In the genomic region with DNA sequence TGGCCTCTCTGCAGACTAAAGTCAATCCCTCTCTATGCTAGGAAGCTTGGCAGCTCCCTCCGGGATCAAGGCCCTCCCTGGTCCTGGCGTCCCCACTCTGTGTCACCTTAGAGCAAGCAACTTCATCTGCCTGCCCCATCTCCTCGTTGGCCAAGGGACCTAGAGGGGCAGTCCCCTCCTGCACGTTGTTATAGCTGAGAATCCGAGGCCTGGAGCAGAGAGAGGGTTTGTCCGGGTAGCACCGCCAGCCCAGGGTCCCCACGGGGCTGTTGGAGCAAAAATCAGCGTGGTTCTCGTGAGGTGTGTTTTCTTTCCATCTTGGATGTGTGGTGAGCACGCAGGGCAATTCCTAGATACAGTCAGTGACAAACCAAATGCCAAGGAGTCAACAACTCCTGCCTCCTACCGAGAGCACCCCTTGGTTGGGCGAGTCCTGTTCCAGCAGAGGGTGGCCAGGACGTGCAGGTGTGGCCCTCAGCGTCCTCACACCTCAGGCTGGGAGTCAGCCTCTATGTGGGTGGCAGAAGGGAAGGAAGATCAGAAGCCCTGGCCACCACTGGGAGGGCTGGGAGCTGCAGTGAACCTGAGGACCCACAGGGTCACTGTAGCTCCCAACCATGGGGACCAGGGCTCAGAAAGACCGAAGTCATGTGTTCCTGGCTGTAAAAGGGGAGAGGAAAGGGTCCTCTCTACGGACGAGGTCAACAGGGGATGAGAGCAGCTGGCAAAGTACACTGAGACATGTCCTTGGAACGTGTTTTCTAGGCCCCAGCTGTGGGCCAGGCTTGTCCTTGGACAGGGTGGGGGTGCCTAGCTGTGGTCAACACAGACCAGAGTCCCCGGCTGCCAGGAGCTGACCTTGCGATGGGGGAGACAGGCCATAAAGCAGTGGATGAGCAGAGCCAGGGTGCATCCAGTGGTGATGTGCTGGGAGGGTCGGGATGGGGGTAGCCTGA, we compare ENCODE assay signal across 1 cellular context.
TF ChIP-seq lines count a peak whose summit lies in the region.

No MANE protein-coding gene starts in this region.

TF ChIP-seq in HepG2, 621 proteins besides CTCF, POLR2A, EP300 and RAD21 (continued from another document and continues in another):
- TF ChIP-seq, protein P1, sequence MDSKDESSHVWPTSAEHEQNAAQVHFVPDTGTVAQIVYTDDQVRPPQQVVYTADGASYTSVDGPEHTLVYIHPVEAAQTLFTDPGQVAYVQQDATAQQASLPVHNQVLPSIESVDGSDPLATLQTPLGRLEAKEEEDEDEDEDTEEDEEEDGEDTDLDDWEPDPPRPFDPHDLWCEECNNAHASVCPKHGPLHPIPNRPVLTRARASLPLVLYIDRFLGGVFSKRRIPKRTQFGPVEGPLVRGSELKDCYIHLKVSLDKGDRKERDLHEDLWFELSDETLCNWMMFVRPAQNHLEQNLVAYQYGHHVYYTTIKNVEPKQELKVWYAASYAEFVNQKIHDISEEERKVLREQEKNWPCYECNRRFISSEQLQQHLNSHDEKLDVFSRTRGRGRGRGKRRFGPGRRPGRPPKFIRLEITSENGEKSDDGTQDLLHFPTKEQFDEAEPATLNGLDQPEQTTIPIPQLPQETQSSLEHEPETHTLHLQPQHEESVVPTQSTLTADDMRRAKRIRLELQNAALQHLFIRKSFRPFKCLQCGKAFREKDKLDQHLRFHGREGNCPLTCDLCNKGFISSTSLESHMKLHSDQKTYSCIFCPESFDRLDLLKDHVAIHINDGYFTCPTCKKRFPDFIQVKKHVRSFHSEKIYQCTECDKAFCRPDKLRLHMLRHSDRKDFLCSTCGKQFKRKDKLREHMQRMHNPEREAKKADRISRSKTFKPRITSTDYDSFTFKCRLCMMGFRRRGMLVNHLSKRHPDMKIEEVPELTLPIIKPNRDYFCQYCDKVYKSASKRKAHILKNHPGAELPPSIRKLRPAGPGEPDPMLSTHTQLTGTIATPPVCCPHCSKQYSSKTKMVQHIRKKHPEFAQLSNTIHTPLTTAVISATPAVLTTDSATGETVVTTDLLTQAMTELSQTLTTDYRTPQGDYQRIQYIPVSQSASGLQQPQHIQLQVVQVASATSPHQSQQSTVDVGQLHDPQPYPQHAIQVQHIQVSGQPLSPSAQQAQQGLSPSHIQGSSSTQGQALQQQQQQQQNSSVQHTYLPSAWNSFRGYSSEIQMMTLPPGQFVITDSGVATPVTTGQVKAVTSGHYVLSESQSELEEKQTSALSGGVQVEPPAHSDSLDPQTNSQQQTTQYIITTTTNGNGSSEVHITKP (CRISPR knock-in tag; IDR thresholded peaks at IDR 0.05; ENCODE audit: low read depth) = peak; percentile 85
- TF ChIP-seq, protein P2, sequence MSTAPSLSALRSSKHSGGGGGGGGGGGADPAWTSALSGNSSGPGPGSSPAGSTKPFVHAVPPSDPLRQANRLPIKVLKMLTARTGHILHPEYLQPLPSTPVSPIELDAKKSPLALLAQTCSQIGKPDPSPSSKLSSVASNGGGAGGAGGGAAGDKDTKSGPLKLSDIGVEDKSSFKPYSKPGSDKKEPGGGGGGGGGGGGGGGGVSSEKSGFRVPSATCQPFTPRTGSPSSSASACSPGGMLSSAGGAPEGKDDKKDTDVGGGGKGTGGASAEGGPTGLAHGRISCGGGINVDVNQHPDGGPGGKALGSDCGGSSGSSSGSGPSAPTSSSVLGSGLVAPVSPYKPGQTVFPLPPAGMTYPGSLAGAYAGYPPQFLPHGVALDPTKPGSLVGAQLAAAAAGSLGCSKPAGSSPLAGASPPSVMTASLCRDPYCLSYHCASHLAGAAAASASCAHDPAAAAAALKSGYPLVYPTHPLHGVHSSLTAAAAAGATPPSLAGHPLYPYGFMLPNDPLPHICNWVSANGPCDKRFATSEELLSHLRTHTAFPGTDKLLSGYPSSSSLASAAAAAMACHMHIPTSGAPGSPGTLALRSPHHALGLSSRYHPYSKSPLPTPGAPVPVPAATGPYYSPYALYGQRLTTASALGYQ (CRISPR knock-in tag; IDR thresholded peaks at IDR 0.05) = peak; percentile 74
- no peak for TF ChIP-seq TCF7L2 (IDR thresholded peaks at IDR 0.05; ENCODE audit: low read depth, low read length)
- TF ChIP-seq ZBTB8A (CRISPR knock-in tag; IDR thresholded peaks at IDR 0.05; ENCODE audit: borderline replicate concordance, low read depth) = no peak
- peak; percentile 59; the same call in 1 of the 2 replicates for TF ChIP-seq WIZ (CRISPR knock-in tag; IDR thresholded peaks at IDR 0.05)
- TF ChIP-seq SETDB1 (CRISPR knock-in tag; IDR thresholded peaks at IDR 0.05; ENCODE audit: borderline replicate concordance) = peak; percentile 90; the same call in 1 of the 2 replicates
- TF ChIP-seq, protein P3, sequence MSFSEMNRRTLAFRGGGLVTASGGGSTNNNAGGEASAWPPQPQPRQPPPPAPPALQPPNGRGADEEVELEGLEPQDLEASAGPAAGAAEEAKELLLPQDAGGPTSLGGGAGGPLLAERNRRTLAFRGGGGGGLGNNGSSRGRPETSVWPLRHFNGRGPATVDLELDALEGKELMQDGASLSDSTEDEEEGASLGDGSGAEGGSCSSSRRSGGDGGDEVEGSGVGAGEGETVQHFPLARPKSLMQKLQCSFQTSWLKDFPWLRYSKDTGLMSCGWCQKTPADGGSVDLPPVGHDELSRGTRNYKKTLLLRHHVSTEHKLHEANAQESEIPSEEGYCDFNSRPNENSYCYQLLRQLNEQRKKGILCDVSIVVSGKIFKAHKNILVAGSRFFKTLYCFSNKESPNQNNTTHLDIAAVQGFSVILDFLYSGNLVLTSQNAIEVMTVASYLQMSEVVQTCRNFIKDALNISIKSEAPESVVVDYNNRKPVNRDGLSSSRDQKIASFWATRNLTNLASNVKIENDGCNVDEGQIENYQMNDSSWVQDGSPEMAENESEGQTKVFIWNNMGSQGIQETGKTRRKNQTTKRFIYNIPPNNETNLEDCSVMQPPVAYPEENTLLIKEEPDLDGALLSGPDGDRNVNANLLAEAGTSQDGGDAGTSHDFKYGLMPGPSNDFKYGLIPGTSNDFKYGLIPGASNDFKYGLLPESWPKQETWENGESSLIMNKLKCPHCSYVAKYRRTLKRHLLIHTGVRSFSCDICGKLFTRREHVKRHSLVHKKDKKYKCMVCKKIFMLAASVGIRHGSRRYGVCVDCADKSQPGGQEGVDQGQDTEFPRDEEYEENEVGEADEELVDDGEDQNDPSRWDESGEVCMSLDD (CRISPR knock-in tag; IDR thresholded peaks at IDR 0.05; ENCODE audit: borderline replicate concordance) = peak; percentile 68; the same call in 1 of the 2 replicates
- TF ChIP-seq HCFC1 (IDR thresholded peaks at IDR 0.05; ENCODE audit: low read depth, low read length) = no peak
- TF ChIP-seq, protein P4, sequence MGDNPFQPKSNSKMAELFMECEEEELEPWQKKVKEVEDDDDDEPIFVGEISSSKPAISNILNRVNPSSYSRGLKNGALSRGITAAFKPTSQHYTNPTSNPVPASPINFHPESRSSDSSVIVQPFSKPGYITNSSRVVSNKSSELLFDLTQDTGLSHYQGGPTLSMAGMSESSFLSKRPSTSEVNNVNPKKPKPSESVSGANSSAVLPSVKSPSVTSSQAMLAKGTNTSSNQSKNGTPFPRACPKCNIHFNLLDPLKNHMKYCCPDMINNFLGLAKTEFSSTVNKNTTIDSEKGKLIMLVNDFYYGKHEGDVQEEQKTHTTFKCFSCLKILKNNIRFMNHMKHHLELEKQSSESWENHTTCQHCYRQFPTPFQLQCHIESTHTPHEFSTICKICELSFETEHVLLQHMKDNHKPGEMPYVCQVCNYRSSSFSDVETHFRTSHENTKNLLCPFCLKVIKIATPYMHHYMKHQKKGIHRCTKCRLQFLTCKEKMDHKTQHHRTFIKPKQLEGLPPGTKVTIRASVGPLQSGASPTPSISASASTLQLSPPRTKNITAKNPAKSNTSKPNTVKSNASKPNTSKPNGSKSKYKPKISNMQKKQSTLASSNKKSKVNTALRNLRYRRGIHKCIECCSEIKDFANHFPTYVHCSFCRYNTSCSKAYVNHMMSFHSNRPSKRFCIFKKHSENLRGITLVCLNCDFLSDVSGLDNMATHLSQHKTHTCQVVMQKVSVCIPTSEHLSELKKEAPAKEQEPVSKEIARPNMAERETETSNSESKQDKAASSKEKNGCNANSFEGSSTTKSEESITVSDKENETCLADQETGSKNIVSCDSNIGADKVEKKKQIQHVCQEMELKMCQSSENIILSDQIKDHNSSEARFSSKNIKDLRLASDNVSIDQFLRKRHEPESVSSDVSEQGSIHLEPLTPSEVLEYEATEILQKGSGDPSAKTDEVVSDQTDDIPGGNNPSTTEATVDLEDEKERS (CRISPR knock-in tag; IDR thresholded peaks at IDR 0.05) = peak; percentile 94; the same call in 1 of the 2 replicates
- no peak; the same call in 1 of the 2 replicates for TF ChIP-seq KLF11 (CRISPR knock-in tag; IDR thresholded peaks at IDR 0.05)
- TF ChIP-seq HOMEZ (CRISPR knock-in tag; IDR thresholded peaks at IDR 0.05; ENCODE audit: low read depth) = peak; percentile 86
- no peak for TF ChIP-seq AGO1 (IDR thresholded peaks at IDR 0.05; ENCODE audit: low read depth, low read length, poor library complexity, severe bottlenecking)
- no peak for TF ChIP-seq NPAS2 (CRISPR knock-in tag; IDR thresholded peaks at IDR 0.05; ENCODE audit: borderline replicate concordance)
- TF ChIP-seq ATF7-NPFF (CRISPR knock-in tag; IDR thresholded peaks at IDR 0.05; ENCODE audit: low read depth) = peak; percentile 82
- TF ChIP-seq ZFP36 (IDR thresholded peaks at IDR 0.05; ENCODE audit: borderline replicate concordance, low read depth, low read length, partially characterized antibody) = no peak
- TF ChIP-seq ZBTB7A (CRISPR knock-in tag; IDR thresholded peaks at IDR 0.05) = peak; percentile 100
- TF ChIP-seq SMARCC2 (IDR thresholded peaks at IDR 0.05) = no peak
- TF ChIP-seq TIGD3 (CRISPR knock-in tag; IDR thresholded peaks at IDR 0.05; ENCODE audit: borderline replicate concordance) = 0 out of 2 replicates have a peak, but pooled peaks have one; percentile 81
- no peak for TF ChIP-seq ARHGAP35 (CRISPR knock-in tag; IDR thresholded peaks at IDR 0.05; ENCODE audit: borderline replicate concordance)
- no peak for TF ChIP-seq ZNF282 (IDR thresholded peaks at IDR 0.05; ENCODE audit: partially characterized antibody)
- TF ChIP-seq FOXK2 (IDR thresholded peaks at IDR 0.05) = 0 out of 2 replicates have a peak, but pooled peaks have one; percentile 20
- TF ChIP-seq, protein P5, sequence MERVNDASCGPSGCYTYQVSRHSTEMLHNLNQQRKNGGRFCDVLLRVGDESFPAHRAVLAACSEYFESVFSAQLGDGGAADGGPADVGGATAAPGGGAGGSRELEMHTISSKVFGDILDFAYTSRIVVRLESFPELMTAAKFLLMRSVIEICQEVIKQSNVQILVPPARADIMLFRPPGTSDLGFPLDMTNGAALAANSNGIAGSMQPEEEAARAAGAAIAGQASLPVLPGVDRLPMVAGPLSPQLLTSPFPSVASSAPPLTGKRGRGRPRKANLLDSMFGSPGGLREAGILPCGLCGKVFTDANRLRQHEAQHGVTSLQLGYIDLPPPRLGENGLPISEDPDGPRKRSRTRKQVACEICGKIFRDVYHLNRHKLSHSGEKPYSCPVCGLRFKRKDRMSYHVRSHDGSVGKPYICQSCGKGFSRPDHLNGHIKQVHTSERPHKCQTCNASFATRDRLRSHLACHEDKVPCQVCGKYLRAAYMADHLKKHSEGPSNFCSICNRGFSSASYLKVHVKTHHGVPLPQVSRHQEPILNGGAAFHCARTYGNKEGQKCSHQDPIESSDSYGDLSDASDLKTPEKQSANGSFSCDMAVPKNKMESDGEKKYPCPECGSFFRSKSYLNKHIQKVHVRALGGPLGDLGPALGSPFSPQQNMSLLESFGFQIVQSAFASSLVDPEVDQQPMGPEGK (CRISPR knock-in tag; IDR thresholded peaks at IDR 0.05) = peak; percentile 97
- TF ChIP-seq, protein P6, sequence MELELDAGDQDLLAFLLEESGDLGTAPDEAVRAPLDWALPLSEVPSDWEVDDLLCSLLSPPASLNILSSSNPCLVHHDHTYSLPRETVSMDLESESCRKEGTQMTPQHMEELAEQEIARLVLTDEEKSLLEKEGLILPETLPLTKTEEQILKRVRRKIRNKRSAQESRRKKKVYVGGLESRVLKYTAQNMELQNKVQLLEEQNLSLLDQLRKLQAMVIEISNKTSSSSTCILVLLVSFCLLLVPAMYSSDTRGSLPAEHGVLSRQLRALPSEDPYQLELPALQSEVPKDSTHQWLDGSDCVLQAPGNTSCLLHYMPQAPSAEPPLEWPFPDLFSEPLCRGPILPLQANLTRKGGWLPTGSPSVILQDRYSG (CRISPR knock-in tag; IDR thresholded peaks at IDR 0.05) = no peak
- TF ChIP-seq CENPX (CRISPR knock-in tag; IDR thresholded peaks at IDR 0.05) = no peak
- TF ChIP-seq MZF1 (CRISPR knock-in tag; IDR thresholded peaks at IDR 0.05; ENCODE audit: borderline replicate concordance) = peak; percentile 89; the same call in 1 of the 2 replicates
- TF ChIP-seq ZNF484 (CRISPR knock-in tag; IDR thresholded peaks at IDR 0.05; ENCODE audit: borderline replicate concordance, low read depth) = no peak
- no peak for TF ChIP-seq JUNB (CRISPR knock-in tag; IDR thresholded peaks at IDR 0.05; ENCODE audit: borderline replicate concordance)
- peak; percentile 91 for TF ChIP-seq ZNF883 (CRISPR knock-in tag; IDR thresholded peaks at IDR 0.05; ENCODE audit: not compliant biosample characterization)
